14 cellular contexts compared by ENCODE assay signal in the genomic region with DNA sequence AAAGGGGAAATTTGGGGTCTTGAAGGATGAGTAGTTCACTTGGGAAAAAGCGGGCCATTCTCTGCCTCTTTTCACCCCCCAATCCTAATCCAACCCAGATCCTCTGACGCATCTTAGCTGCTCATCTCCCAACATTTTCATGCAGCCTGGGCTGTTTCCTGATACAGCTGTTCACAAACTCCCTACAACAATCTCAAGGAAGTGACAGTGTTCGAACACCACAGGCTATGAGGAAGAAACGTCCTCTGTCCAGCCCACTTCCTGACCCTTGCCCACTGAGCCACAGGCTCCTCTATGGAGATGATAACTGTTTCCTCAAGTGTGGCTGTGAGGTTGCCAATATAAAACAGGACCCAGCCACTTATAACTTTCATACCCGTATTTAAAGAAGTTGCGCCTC. TPM values are rescaled to one million over a fixed set of nuclear protein-coding genes. Genes with fewer than 3 reads are reported as not detected.
A peak's percentile ranks its signal among the peaks of the same experiment; 100 is the strongest.
DNase-seq lines count a peak whose midpoint lies in the region; ATAC-seq and TF ChIP-seq lines count a peak whose summit lies in the region.
"Had no signal": no experiment of that assay in that cellular context is flagged by ENCODE, and none has a peak within 500 bp of the region (broad histone marks: within the 10 kb centered on the region; RNA-seq: fewer than 3 reads in every experiment).

No MANE protein-coding gene starts in this region.

- H3K27me3 Mint-ChIP-seq in CD4-positive, alpha-beta memory T cell: peaks cover 25 to 28% of the 10 kb centered on the region in 2 donors
- peaks cover 15% of the 10 kb centered on the region for H3K27me3 Mint-ChIP-seq in chondrocyte (ENCODE audit: low read depth)
- H3K27me3 Mint-ChIP-seq in nephron (ENCODE audit: low read depth): peaks cover 60% of the 10 kb centered on the region

- no peak for TF ChIP-seq POLR2A in uterus (IDR thresholded peaks at IDR 0.05)
- no peak for TF ChIP-seq POLR2A in body of pancreas (IDR thresholded peaks at IDR 0.05)

- no peak overlapping the region for H3K4me3 ChIP-seq in CD4-positive, alpha-beta memory T cell (ENCODE audit: low read length in 2 of 2)
- H3K4me3 ChIP-seq in uterus: no peak overlapping the region
- no peak overlapping the region for H3K4me3 ChIP-seq in body of pancreas

- peaks cover 0 to 5% (median 0%) of the 10 kb centered on the region in 8 donors for H3K9me3 Mint-ChIP-seq in CD4-positive, alpha-beta memory T cell
- H3K9me3 Mint-ChIP-seq in chondrocyte (ENCODE audit: low read depth) (no peaks in the 10 kb centered on the region), nephron (no peaks in the 10 kb centered on the region)

- H3K36me3 ChIP-seq in CD4-positive, alpha-beta memory T cell (ENCODE audit: insufficient read depth, low read length): no peaks in the 10 kb centered on the region
- H3K36me3 ChIP-seq in uterus (no peaks in the 10 kb centered on the region), body of pancreas (replicated peaks in 1 of 2; ENCODE audit: insufficient read depth in 1 of 2, low read depth in 2 of 2) (no peaks in the 10 kb centered on the region)

- peak overlapping the region in 5 of 8 donors; percentile 23 to 61 (median 45) for H3K4me3 Mint-ChIP-seq in CD4-positive, alpha-beta memory T cell
- no peak overlapping the region for H3K4me3 Mint-ChIP-seq in chondrocyte (ENCODE audit: unreplicated experiment)
- H3K4me3 Mint-ChIP-seq in nephron: peak overlapping the region; percentile 84 to 91 (median 85)

- no peak for ATAC-seq in body of pancreas

- H3K36me3 Mint-ChIP-seq in CD4-positive, alpha-beta memory T cell: no peaks in the 10 kb centered on the region
- H3K36me3 Mint-ChIP-seq in chondrocyte (ENCODE audit: low read depth): no peaks in the 10 kb centered on the region
- H3K36me3 Mint-ChIP-seq in nephron (ENCODE audit: low read depth): no peaks in the 10 kb centered on the region

- H3K4me1 ChIP-seq in CD4-positive, alpha-beta memory T cell (ENCODE audit: insufficient read depth, low read length): peaks cover 31% of the 10 kb centered on the region
- peaks cover 0 to 7% of the 10 kb centered on the region in 2 donors for H3K4me1 ChIP-seq in uterus
- peaks cover 35% of the 10 kb centered on the region for H3K4me1 ChIP-seq in body of pancreas

- H3K27ac ChIP-seq in CD4-positive, alpha-beta memory T cell (ENCODE audit: low read depth, low read length): no peak overlapping the region
- H3K27ac ChIP-seq in uterus (no peak overlapping the region), body of pancreas (peak overlapping the region in 2 of 4 donors; percentile 5 to 16)
- H3K27ac ChIP-seq: GM23248 had no signal

- peaks cover 14 to 48% (median 27%) of the 10 kb centered on the region in 4 donors for H3K4me1 Mint-ChIP-seq in CD4-positive, alpha-beta memory T cell
- H3K4me1 Mint-ChIP-seq in chondrocyte (ENCODE audit: low read depth): peaks cover 33% of the 10 kb centered on the region
- H3K4me1 Mint-ChIP-seq in nephron: peaks cover 25% of the 10 kb centered on the region

- no peak for DNase-seq in CD4-positive, alpha-beta memory T cell
- DNase-seq in Kasumi-1 (lab: John Stamatoyannopoulos, UW) (peak; percentile 18 to 41), chondrocyte (ENCODE audit: low spot score) (no peak), uterus (no peak), body of pancreas (no peak), cerebellum (ENCODE audit: low spot score) (no peak)
- DNase-seq: activated CD4-positive, CD25-positive, alpha-beta regulatory T cell treated with anti-CD3 and anti-CD28 coated beads, Interleukin-2, amount 50 U/mL, for 72 hours; GM23248; mammary epithelial cell; NCI-H1417 treated with DMSO at 0.1 percent for 48 hours; NCI-H526; retina; SHP77 had no signal

- intact Hi-C loops in CD4-positive, alpha-beta memory T cell (cut with micrococcal nuclease): no loop called here
- intact Hi-C loops in uterus (cut with DNase I; ENCODE audit: low total_unique reads): loop anchor here (10.0 kb wide), 2 partner anchors 89 to 119 kb away; a partner anchor contains a TSS
- intact Hi-C loops in body of pancreas (cut with DNase I): no loop called here

- CTCF ChIA-PET in CD4-positive, alpha-beta memory T cell (lab: Charles Lee; ENCODE audit: partially characterized antibody): interaction anchor here (1.9 to 4.6 kb wide), 2 partner anchors 10 to 93 kb away, joined by 5 to 22 read pairs; no protein-coding TSS in a partner anchor

- TF ChIP-seq CTCF in chondrocyte (IDR thresholded peaks at IDR 0.05) (no peak), nephron (IDR thresholded peaks at IDR 0.05; ENCODE audit: unreplicated experiment in 3 of 3) (no peak), uterus (IDR thresholded peaks at IDR 0.05) (no peak), body of pancreas (IDR thresholded peaks at IDR 0.05) (no peak)

- WGBS in body of pancreas, 2 donors: 76 to 78% methylated on average over 6 of the region's 6 CpGs

- peaks cover 15% of the 10 kb centered on the region for H3K27me3 ChIP-seq in CD4-positive, alpha-beta memory T cell (ENCODE audit: insufficient read depth, low read length)
- H3K27me3 ChIP-seq in uterus (peaks cover 6 to 15% of the 10 kb centered on the region in 2 donors), body of pancreas (no peaks in the 10 kb centered on the region)

- H3K27ac Mint-ChIP-seq in CD4-positive, alpha-beta memory T cell: peak overlapping the region in 1 of 7 donors; percentile 68
- H3K27ac Mint-ChIP-seq in chondrocyte (ENCODE audit: unreplicated experiment): peak overlapping the region; percentile 17
- H3K27ac Mint-ChIP-seq in nephron: peak overlapping the region; percentile 78 to 86 (median 80)

- no peaks in the 10 kb centered on the region for H3K9me3 ChIP-seq in CD4-positive, alpha-beta memory T cell (ENCODE audit: control insufficient read depth in 1 of 2, low read length in 2 of 2)
- no peaks in the 10 kb centered on the region for H3K9me3 ChIP-seq in uterus
- no peaks in the 10 kb centered on the region for H3K9me3 ChIP-seq in body of pancreas

- POLR2A ChIA-PET in CD4-positive, alpha-beta memory T cell (lab: Charles Lee; ENCODE audit: partially characterized antibody): interaction anchor here (1.5 kb wide), 1 partner anchor 10 kb away, joined by 6 read pairs; no protein-coding TSS in a partner anchor

RNA-seq across cellular contexts. Expression of a gene that starts 16.2 kb away (rescaled TPM):
- total RNA-seq in CD4-positive, alpha-beta memory T cell: 10 to 100 TPM; 18.5 to 20.6 TPM
- polyA plus RNA-seq in CD4-positive, alpha-beta memory T cell: under 1 TPM in 1 of 2 donors, not detected in 1; 0.17 TPM
- 0.48 to 0.67 TPM (median 0.54 TPM) in 3 replicates for total RNA-seq in chondrocyte
- total RNA-seq in uterus: under 1 TPM in 2 of 4 donors, not detected in 2; 0.28 to 0.52 TPM
- 1 to 10 TPM; 4.2 to 9.6 TPM for total RNA-seq in body of pancreas
- 7.0 TPM for total RNA-seq in cerebellum
- polyA plus RNA-seq: GM23248 had no signal

RNA-seq across cellular contexts. Expression of a gene that starts 26.2 kb away (rescaled TPM):
- 10 to 100 TPM; 74.9 to 89.0 TPM for total RNA-seq in CD4-positive, alpha-beta memory T cell
- 10 to 100 TPM; 30.1 to 31.3 TPM for polyA plus RNA-seq in CD4-positive, alpha-beta memory T cell
- total RNA-seq in chondrocyte (68.7 to 76.7 TPM (median 69.9 TPM) in 3 replicates), uterus (10 to 100 TPM in 3 of 4 donors, 1 to 10 TPM in 1; 7.2 to 70.3 (median 36.5) TPM), body of pancreas (10 to 100 TPM; 76.1 to 94.2 TPM), cerebellum (49.7 TPM)

RNA-seq across cellular contexts. Expression of a gene that starts 40.0 kb away (rescaled TPM):
- total RNA-seq in CD4-positive, alpha-beta memory T cell: 1 to 10 TPM; 2.5 to 3.6 TPM
- polyA plus RNA-seq in CD4-positive, alpha-beta memory T cell: under 1 TPM; 0.18 to 0.22 TPM
- total RNA-seq in chondrocyte: 0.90 to 1.1 TPM (median 0.95 TPM) in 3 replicates
- 1 to 10 TPM in 2 of 4 donors, under 1 TPM in 1, not detected in 1; 0.29 to 2.2 (median 1.2) TPM for total RNA-seq in uterus
- total RNA-seq in body of pancreas: 1 to 10 TPM in 1 of 2 donors, under 1 TPM in 1; 0.66 to 1.6 TPM
- 1.6 TPM for total RNA-seq in cerebellum

RNA-seq across cellular contexts. Expression of a gene that starts 49.6 kb away (rescaled TPM):
- total RNA-seq in CD4-positive, alpha-beta memory T cell: 10 to 100 TPM; 36.2 to 39.0 TPM
- 10 to 100 TPM; 44.4 to 52.8 TPM for polyA plus RNA-seq in CD4-positive, alpha-beta memory T cell
- total RNA-seq in chondrocyte (20.7 to 31.8 TPM (median 23.6 TPM) in 3 replicates), uterus (10 to 100 TPM in 2 of 4 donors, 1 to 10 TPM in 2; 7.7 to 33.8 (median 21.3) TPM), body of pancreas (10 to 100 TPM; 11.9 TPM), cerebellum (9.7 TPM)

RNA-seq across cellular contexts. Expression of a gene that starts 56.6 kb away (rescaled TPM):
- not detected for total RNA-seq in CD4-positive, alpha-beta memory T cell
- under 1 TPM in 1 of 2 donors, not detected in 1; 0.13 TPM for polyA plus RNA-seq in CD4-positive, alpha-beta memory T cell
- total RNA-seq in chondrocyte (0.22 TPM in 1 of 3 replicates, not detected in the others), uterus (under 1 TPM in 1 of 4 donors, not detected in 3; 0.41 TPM), body of pancreas (1 to 10 TPM in 1 of 2 donors, not detected in 1; 1.0 TPM), cerebellum (not detected)
- total RNA-seq: GM23248 had no signal
- polyA plus RNA-seq: GM23248 had no signal

Comparison
In these comparisons a context has a peak if more than half of its experiments do, and no peak if none do; other contexts are left out.
1. DNase-seq: peak in Kasumi-1 (2 of 2); none in CD4-positive, alpha-beta memory T cell (0 of 5), chondrocyte (single experiment), uterus (0 of 2), body of pancreas (0 of 4) and cerebellum (single experiment).